22 cellular contexts compared by ENCODE assay signal in genomic region chr22:48906177-48906835, GRCh38.
DNase-seq lines count a peak whose midpoint lies in the region; ATAC-seq and TF ChIP-seq lines count a peak whose summit lies in the region.
"Had no signal": no experiment of that assay in that cellular context is flagged by ENCODE, and none has a peak within 500 bp of the region (broad histone marks: within the 10 kb centered on the region; RNA-seq: fewer than 3 reads in every experiment).

No MANE protein-coding gene starts in this region.

- WGBS in endodermal cell (ENCODE audit: insufficient coverage in 1 of 2, insufficient read length in 1 of 2), 2 experiments: 93 to 96% methylated on average over 11 to 18 of the region's 18 CpGs
- no CpG with 5 or more reads among the region's 18 CpGs for WGBS in mesendoderm (ENCODE audit: extremely low coverage, insufficient coverage, low lambda C conversion rate)

- no peak overlapping the region for H4K5ac ChIP-seq in mesendoderm (ENCODE audit: low read length)

- H3K4me1 Mint-ChIP-seq in endodermal cell: no peaks in the 10 kb centered on the region
- H3K4me1 Mint-ChIP-seq in osteocyte (ENCODE audit: unreplicated experiment): no peaks in the 10 kb centered on the region
- H3K4me1 Mint-ChIP-seq: IgD-negative memory B cell had no signal

- no peak overlapping the region for H3K4me3 ChIP-seq in endodermal cell (ENCODE audit: low read length)
- H3K4me3 ChIP-seq in mesendoderm (ENCODE audit: low read length): no peak overlapping the region
- H3K4me3 ChIP-seq: A549, GM23248 had no signal

- H3K79me2 ChIP-seq in mesendoderm (ENCODE audit: control insufficient read depth, insufficient read depth, low read length): no peaks in the 10 kb centered on the region

- H3K4me1 ChIP-seq in endodermal cell (ENCODE audit: control insufficient read depth, insufficient read depth, low read length) (no peaks in the 10 kb centered on the region), mesendoderm (ENCODE audit: control insufficient read depth, low read depth, low read length) (no peaks in the 10 kb centered on the region)
- H3K4me1 ChIP-seq: A549 had no signal

- H2BK5ac ChIP-seq in mesendoderm (ENCODE audit: low read length): no peak overlapping the region

- H3K9me3 Mint-ChIP-seq in endodermal cell (no peaks in the 10 kb centered on the region), osteocyte (ENCODE audit: unreplicated experiment) (no peaks in the 10 kb centered on the region)

- H2BK120ac ChIP-seq in mesendoderm (ENCODE audit: low read depth, low read length): no peak overlapping the region

- no peak overlapping the region for H3K4me3 Mint-ChIP-seq in endodermal cell
- H3K4me3 Mint-ChIP-seq in osteocyte (ENCODE audit: unreplicated experiment): no peak overlapping the region
- H3K4me3 Mint-ChIP-seq: CD4-positive, alpha-beta memory T cell had no signal

- H2BK15ac ChIP-seq in mesendoderm (replicated peaks; ENCODE audit: low read depth): no peak overlapping the region

- H3K27me3 ChIP-seq in endodermal cell (ENCODE audit: control insufficient read depth, insufficient read depth, low read length, poor library complexity, severe bottlenecking) (no peaks in the 10 kb centered on the region), mesendoderm (ENCODE audit: insufficient read depth, low read length, poor library complexity) (no peaks in the 10 kb centered on the region)

- TF ChIP-seq CTCF in endodermal cell (conservative IDR thresholded peaks at IDR 0.05) (no peak), osteocyte (IDR thresholded peaks at IDR 0.05) (no peak)

- H3K23ac ChIP-seq in mesendoderm (ENCODE audit: low read length): no peak overlapping the region

- no peak overlapping the region for H3K27ac Mint-ChIP-seq in endodermal cell
- no peak overlapping the region for H3K27ac Mint-ChIP-seq in osteocyte (ENCODE audit: unreplicated experiment)
- H3K27ac Mint-ChIP-seq: IgD-negative memory B cell had no signal

- no peak overlapping the region for H3K4me2 ChIP-seq in mesendoderm (ENCODE audit: low read length)
- H3K4me2 ChIP-seq: A549, KMS-11 had no signal

- no peak overlapping the region for H4K8ac ChIP-seq in mesendoderm (ENCODE audit: low read depth, low read length)

- H3K36me3 Mint-ChIP-seq in endodermal cell (ENCODE audit: low read depth) (no peaks in the 10 kb centered on the region), osteocyte (ENCODE audit: unreplicated experiment) (no peaks in the 10 kb centered on the region)
- H3K36me3 Mint-ChIP-seq: CD4-positive, alpha-beta memory T cell; IgD-negative memory B cell had no signal

- no peak overlapping the region for H3K27ac ChIP-seq in endodermal cell (ENCODE audit: low read depth, low read length)
- H3K27ac ChIP-seq in mesendoderm (ENCODE audit: low read depth, low read length): no peak overlapping the region
- H3K27ac ChIP-seq: A549, GM23248, HL-60, KMS-11 had no signal

- no peaks in the 10 kb centered on the region for H3K9me3 ChIP-seq in endodermal cell (ENCODE audit: control insufficient read depth, low read length)
- H3K9me3 ChIP-seq: A549 had no signal

- H2AK5ac ChIP-seq in mesendoderm (ENCODE audit: low read length): no peak overlapping the region

- DNase-seq in activated naive CD4-positive, alpha-beta T cell treated with anti-CD3 and anti-CD28 coated beads, Interleukin-2, amount 50 U/mL, for 16 hours: peak; percentile 3
- no peak for DNase-seq in activated naive CD4-positive, alpha-beta T cell treated with Interleukin-2 at 50 U/mL for 16 hours
- DNase-seq in endodermal cell (peak; percentile 30), osteocyte (ENCODE audit: extremely low spot score, unreplicated experiment) (peak; percentile 67), mesendoderm (no peak)
- DNase-seq: C1 segment of cervical spinal cord; CD4-positive, alpha-beta memory T cell; COR-L47; DMS53; GM23248; MM.1S; NCI-H2029; NCI-H2227 treated with DMSO at 0.1 percent for 48 hours; NCI-H69; RPMI8226; SHP77 had no signal

- no peak overlapping the region for H3K18ac ChIP-seq in mesendoderm (ENCODE audit: low read length)

- no peak overlapping the region for H3K56ac ChIP-seq in mesendoderm (ENCODE audit: low read length)

- H3K27me3 Mint-ChIP-seq in endodermal cell (ENCODE audit: insufficient read depth) (peaks cover 3% of the 10 kb centered on the region), osteocyte (ENCODE audit: unreplicated experiment) (peaks cover 17% of the 10 kb centered on the region)
- H3K27me3 Mint-ChIP-seq: IgD-negative memory B cell had no signal

- no peak for ATAC-seq in HG03565 (IDR thresholded peaks at IDR 0.05; ENCODE audit: unreplicated experiment)
- no peak for ATAC-seq in GM21723 (IDR thresholded peaks at IDR 0.05; ENCODE audit: unreplicated experiment)
- ATAC-seq: A549 had no signal

- no peaks in the 10 kb centered on the region for H3K79me1 ChIP-seq in mesendoderm (ENCODE audit: low read length)

- H3K9ac ChIP-seq in endodermal cell (ENCODE audit: extremely low read depth, low read length, poor library complexity, severe bottlenecking) (no peak overlapping the region), mesendoderm (ENCODE audit: low read length) (no peak overlapping the region)
- H3K9ac ChIP-seq: GM23248, KMS-11 had no signal

- no peak overlapping the region for H3K4ac ChIP-seq in mesendoderm (ENCODE audit: low read depth, low read length)

- H3K36me3 ChIP-seq in endodermal cell (ENCODE audit: control insufficient read depth, insufficient read depth, low read length) (no peaks in the 10 kb centered on the region), mesendoderm (ENCODE audit: control insufficient read depth, insufficient read depth, low read length) (no peaks in the 10 kb centered on the region)

Comparison
In these comparisons a context has a peak if more than half of its experiments do, and no peak if none do; other contexts are left out.
1. DNase-seq: peak in activated naive CD4-positive, alpha-beta T cell treated with anti-CD3 and anti-CD28 coated beads, Interleukin-2, amount 50 U/mL, for 16 hours (single experiment), endodermal cell (single experiment) and osteocyte (single experiment); none in activated naive CD4-positive, alpha-beta T cell treated with Interleukin-2 at 50 U/mL for 16 hours (single experiment) and mesendoderm (single experiment).